ENCODE assay signal across 38 cellular contexts in the genomic region with DNA sequence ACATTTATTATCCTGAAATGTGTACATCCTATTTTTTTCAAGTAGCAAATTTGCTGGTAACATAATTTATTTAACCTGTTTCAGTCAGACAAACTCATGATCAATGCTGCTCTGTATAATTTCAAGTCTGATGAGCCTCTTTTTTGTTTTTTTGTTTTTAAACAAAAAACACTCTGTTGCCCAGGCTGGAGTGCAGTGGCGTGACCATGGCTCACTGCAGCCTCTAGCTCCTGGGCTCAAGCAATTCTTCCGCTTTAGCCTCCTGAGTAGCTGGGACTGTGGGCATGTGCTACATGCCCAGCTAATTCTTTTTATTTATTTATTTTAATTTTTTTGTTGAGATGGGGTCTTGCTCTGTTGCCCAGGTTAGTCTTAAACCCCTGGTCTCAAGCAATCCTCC.
"Had no signal": no experiment of that assay in that cellular context is flagged by ENCODE, and none has a peak within 500 bp of the region (broad histone marks: within the 10 kb centered on the region; RNA-seq: fewer than 3 reads in every experiment).

No MANE protein-coding gene starts in this region.

- H3K4me1 ChIP-seq: ascending aorta had no signal

- H3K27ac Mint-ChIP-seq: activated B cell treated with CpG ODN at 0.5 μM for 24 hours; activated CD4-positive, alpha-beta memory T cell treated with anti-CD3 and anti-CD28 coated beads for 36 hours; activated CD4-positive, alpha-beta T cell treated with anti-CD3 and anti-CD28 coated beads, Interleukin-2, amount 10 ng/mL, durations not matched to agents 24 days and 14 days; activated CD8-positive, alpha-beta T cell treated with anti-CD3 and anti-CD28 coated beads for 36 hours; activated naive CD4-positive, alpha-beta T cell treated with anti-CD3 and anti-CD28 coated beads, Interleukin-2, amount 10 ng/mL, durations not matched to agents 7 days and 5 days; activated naive CD4-positive, alpha-beta T cell treated with anti-CD3 and anti-CD28 coated beads, Interleukin-2, amount 50 U/mL, for 24 hours; activated naive CD8-positive, alpha-beta T cell; activated naive CD8-positive, alpha-beta T cell treated with anti-CD3 and anti-CD28 coated beads, Interleukin-2, amount 10 ng/mL, durations not matched to agents 7 days and 5 days; activated naive CD8-positive, alpha-beta T cell treated with anti-CD3 and anti-CD28 coated beads, Interleukin-2, amount 50 U/mL, for 24 hours; activated T-cell treated with anti-CD3 and anti-CD28 coated beads, Interleukin-2, amount 50 U/mL, for 72 hours; activated T-helper 1 cell treated with anti-CD3 and anti-CD28 coated beads, Interleukin-12 subunit alpha, Interleukin-12 subunit beta, Interleukin-2, Interleukin-4 antibody, amounts not matched to agents 30 ng/mL and 10 ng/mL and 1 ng/mL, durations not matched to agents 14 hours and 24 hours and 36 hours; activated T-helper 2 cell treated with anti-CD3 and anti-CD28 coated beads, Interferon-gamma antibody, Interleukin-2, Interleukin-4, amounts not matched to agents 10 μg/mL and 5 μg/mL and 100 μg/mL, durations not matched to agents 14 hours and 24 hours and 36 hours; brain; T-cell; T-helper 2 cell treated with Interferon-gamma antibody and Interleukin-4, amounts not matched to agents 5 μg/mL and 100 μg/mL, for 36 hours had no signal

- H3K9me3 ChIP-seq: ascending aorta had no signal

- H3K27me3 ChIP-seq: ascending aorta, cardiac muscle cell had no signal

- ATAC-seq: activated CD8-positive, alpha-beta T cell treated with anti-CD3 and anti-CD28 coated beads for 36 hours; activated naive CD8-positive, alpha-beta T cell treated with anti-CD3 and anti-CD28 coated beads, Interleukin-2, amount 50 U/mL, for 24 hours; activated T-cell treated with anti-CD3 and anti-CD28 coated beads, Interleukin-2, amount 50 U/mL, for 4 hours; activated T-cell treated with anti-CD3 and anti-CD28 coated beads, Interleukin-2, amount 50 U/mL, for 72 hours; T-cell had no signal

- H3K4me3 Mint-ChIP-seq: activated B cell treated with CpG ODN at 0.5 μM for 24 hours; activated CD4-positive, alpha-beta memory T cell treated with anti-CD3 and anti-CD28 coated beads for 36 hours; activated CD4-positive, alpha-beta T cell treated with anti-CD3 and anti-CD28 coated beads, Interleukin-2, amount 10 ng/mL, durations not matched to agents 24 days and 14 days; activated CD8-positive, alpha-beta T cell treated with anti-CD3 and anti-CD28 coated beads for 36 hours; activated naive CD4-positive, alpha-beta T cell treated with anti-CD3 and anti-CD28 coated beads, Interleukin-2, amount 10 ng/mL, durations not matched to agents 7 days and 5 days; activated naive CD4-positive, alpha-beta T cell treated with anti-CD3 and anti-CD28 coated beads, Interleukin-2, amount 50 U/mL, for 24 hours; activated naive CD8-positive, alpha-beta T cell; activated naive CD8-positive, alpha-beta T cell treated with anti-CD3 and anti-CD28 coated beads, Interleukin-2, amount 10 ng/mL, durations not matched to agents 7 days and 5 days; activated naive CD8-positive, alpha-beta T cell treated with anti-CD3 and anti-CD28 coated beads, Interleukin-2, amount 50 U/mL, for 24 hours; activated T-cell treated with anti-CD3 and anti-CD28 coated beads, Interleukin-2, amount 50 U/mL, for 4 hours; activated T-cell treated with anti-CD3 and anti-CD28 coated beads, Interleukin-2, amount 50 U/mL, for 72 hours; activated T-helper 1 cell treated with anti-CD3 and anti-CD28 coated beads, Interleukin-12 subunit alpha, Interleukin-12 subunit beta, Interleukin-2, Interleukin-4 antibody, amounts not matched to agents 30 ng/mL and 10 ng/mL and 1 ng/mL, durations not matched to agents 14 hours and 24 hours and 36 hours; brain; central memory CD8-positive, alpha-beta T cell; T-cell; T-helper 2 cell treated with Interferon-gamma antibody and Interleukin-4, amounts not matched to agents 5 μg/mL and 100 μg/mL, for 36 hours had no signal

- FAIRE-seq: bronchial epithelial cell, TTC549 had no signal

- H3K4me1 Mint-ChIP-seq: activated B cell treated with CpG ODN at 0.5 μM for 24 hours; activated naive CD4-positive, alpha-beta T cell treated with anti-CD3 and anti-CD28 coated beads, Interleukin-2, amount 10 ng/mL, durations not matched to agents 7 days and 5 days; activated naive CD4-positive, alpha-beta T cell treated with anti-CD3 and anti-CD28 coated beads, Interleukin-2, amount 50 U/mL, for 24 hours; activated naive CD8-positive, alpha-beta T cell treated with anti-CD3 and anti-CD28 coated beads, Interleukin-2, amount 10 ng/mL, durations not matched to agents 7 days and 5 days; brain; central memory CD8-positive, alpha-beta T cell; T-cell had no signal

- H3K36me3 ChIP-seq: cardiac muscle cell had no signal

- H3K4me3 ChIP-seq: ascending aorta, cardiac muscle cell had no signal

- H3K27ac ChIP-seq: ascending aorta, cardiac muscle cell, VCaP had no signal

- DNase-seq: activated B cell treated with CpG ODN at 0.5 μM for 24 hours; activated CD4-positive, alpha-beta memory T cell treated with anti-CD3 and anti-CD28 coated beads for 36 hours; activated CD4-positive, alpha-beta T cell treated with anti-CD3 and anti-CD28 coated beads for 4 hours; activated CD4-positive, alpha-beta T cell treated with anti-CD3 and anti-CD28 coated beads, Interleukin-2, amount 10 ng/mL, durations not matched to agents 24 days and 14 days; activated CD4-positive, alpha-beta T cell treated with anti-CD3 and anti-CD28 coated beads, Interleukin-2, amount 50 U/mL, for 1 hour; activated CD4-positive, alpha-beta T cell treated with anti-CD3 and anti-CD28 coated beads, Interleukin-2, amount 50 U/mL, for 4 hours; activated CD4-positive, CD25-positive, alpha-beta regulatory T cell treated with anti-CD3 and anti-CD28 coated beads, Interleukin-2, amount 50 U/mL, for 72 hours; activated CD8-positive, alpha-beta memory T cell treated with anti-CD3 and anti-CD28 coated beads, Interleukin-2, amount 50 U/mL, for 4 hours; activated CD8-positive, alpha-beta T cell treated with anti-CD3 and anti-CD28 coated beads for 36 hours; activated effector memory CD4-positive, alpha-beta T cell treated with Interleukin-2 at 50 U/mL for 16 hours; activated gamma-delta T cell; activated naive CD4-positive, alpha-beta T cell treated with anti-CD3 and anti-CD28 coated beads, Interleukin-2, amount 10 ng/mL, durations not matched to agents 7 days and 5 days; activated naive CD4-positive, alpha-beta T cell treated with Interleukin-2 at 50 U/mL for 16 hours; activated naive CD8-positive, alpha-beta T cell treated with anti-CD3 and anti-CD28 coated beads, Interleukin-2, amount 10 ng/mL, durations not matched to agents 7 days and 5 days; activated naive CD8-positive, alpha-beta T cell treated with anti-CD3 and anti-CD28 coated beads, Interleukin-2, amount 50 U/mL, for 24 hours; activated T-cell treated with anti-CD3 and anti-CD28 coated beads for 4 hours; activated T-cell treated with anti-CD3 and anti-CD28 coated beads, Interleukin-2, amount 50 U/mL, for 1 hour; activated T-cell treated with anti-CD3 and anti-CD28 coated beads, Interleukin-2, amount 50 U/mL, for 4 hours; activated T-cell treated with anti-CD3 and anti-CD28 coated beads, Interleukin-2, amount 50 U/mL, for 72 hours; amygdala; anterior cingulate cortex; caudate nucleus; cerebellar nuclear complex; T-cell; T-helper 2 cell; T-helper 9 cell had no signal

- H3K27me3 Mint-ChIP-seq: activated B cell treated with CpG ODN at 0.5 μM for 24 hours; activated CD4-positive, alpha-beta memory T cell treated with anti-CD3 and anti-CD28 coated beads for 36 hours; activated CD4-positive, alpha-beta T cell treated with anti-CD3 and anti-CD28 coated beads, Interleukin-2, amount 10 ng/mL, durations not matched to agents 24 days and 14 days; activated CD8-positive, alpha-beta T cell treated with anti-CD3 and anti-CD28 coated beads for 36 hours; activated naive CD4-positive, alpha-beta T cell treated with anti-CD3 and anti-CD28 coated beads, Interleukin-2, amount 10 ng/mL, durations not matched to agents 7 days and 5 days; activated naive CD4-positive, alpha-beta T cell treated with anti-CD3 and anti-CD28 coated beads, Interleukin-2, amount 50 U/mL, for 24 hours; activated naive CD8-positive, alpha-beta T cell; activated naive CD8-positive, alpha-beta T cell treated with anti-CD3 and anti-CD28 coated beads, Interleukin-2, amount 10 ng/mL, durations not matched to agents 7 days and 5 days; activated naive CD8-positive, alpha-beta T cell treated with anti-CD3 and anti-CD28 coated beads, Interleukin-2, amount 50 U/mL, for 24 hours; central memory CD8-positive, alpha-beta T cell; T-cell had no signal
